11 cellular contexts compared by ENCODE assay signal in the genomic region with DNA sequence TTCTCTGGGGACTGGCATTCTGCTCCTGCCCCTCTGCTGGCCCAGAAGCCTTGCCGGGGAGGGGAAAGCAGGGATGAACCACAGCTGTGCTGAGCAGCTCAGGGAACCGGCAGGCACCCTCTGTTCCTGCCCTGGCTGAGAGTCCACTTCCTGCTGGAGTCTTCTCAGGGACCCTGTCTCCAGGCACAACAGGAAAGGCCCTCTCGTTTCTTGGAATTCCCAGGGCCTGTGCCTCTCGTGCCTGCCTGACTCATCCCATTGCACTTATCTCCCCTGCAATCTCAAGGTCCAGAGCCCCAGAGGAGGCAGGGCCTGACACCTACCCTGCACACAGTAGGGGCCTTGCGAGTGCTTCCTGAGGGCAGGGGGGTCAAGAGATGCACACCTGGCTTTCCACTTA. TPM values are rescaled to one million over a fixed set of nuclear protein-coding genes. Genes with fewer than 3 reads are reported as not detected.
A peak's percentile ranks its signal among the peaks of the same experiment; 100 is the strongest.
DNase-seq lines count a peak whose midpoint lies in the region; ATAC-seq and TF ChIP-seq lines count a peak whose summit lies in the region.
"Had no signal": no experiment of that assay in that cellular context is flagged by ENCODE, and none has a peak within 500 bp of the region (broad histone marks: within the 10 kb centered on the region; RNA-seq: fewer than 3 reads in every experiment).

No MANE protein-coding gene starts in this region.

- H3K4me3 ChIP-seq in GM23248 (no peak overlapping the region), fibroblast of lung (replicated peaks in 1 of 4; ENCODE audit: control extremely low read depth in 1 of 4, insufficient read depth in 1 of 4, low read depth in 3 of 4, low read length in 4 of 4) (no peak overlapping the region), trophoblast cell (ENCODE audit: low read depth, low read length) (no peak overlapping the region), left ventricle myocardium inferior (no peak overlapping the region)
- H3K4me3 ChIP-seq: ovary had no signal

- H2AK5ac ChIP-seq in trophoblast cell (ENCODE audit: low read length), result peak overlapping the region; percentile 94

- TF ChIP-seq CTCF in fibroblast of lung (conservative IDR thresholded peaks at IDR 0.05 in 1 of 2, IDR thresholded peaks at IDR 0.05 in 1 of 2; ENCODE audit: low read depth in 1 of 2, low read length in 2 of 2) (no peak), left ventricle myocardium inferior (IDR thresholded peaks at IDR 0.05; ENCODE audit: borderline replicate concordance) (no peak)

- H3K23ac ChIP-seq in trophoblast cell (ENCODE audit: low read length), result no peak overlapping the region

- H3K27ac ChIP-seq in GM23248 (no peak overlapping the region), fibroblast of lung (ENCODE audit: insufficient read depth, low read length) (no peak overlapping the region), trophoblast cell (ENCODE audit: low read depth, low read length) (peak overlapping the region; percentile 67), substantia nigra (ENCODE audit: low read depth, low read length, poor library complexity, severe bottlenecking) (no peak overlapping the region), left ventricle myocardium inferior (replicated peaks) (no peak overlapping the region)
- H3K27ac ChIP-seq: ovary had no signal

- no peak for ATAC-seq in HG03439 (IDR thresholded peaks at IDR 0.05; ENCODE audit: unreplicated experiment)

- peaks cover 42% of the 10 kb centered on the region for H3K79me1 ChIP-seq in trophoblast cell (ENCODE audit: low read length)

- peaks cover 15% of the 10 kb centered on the region for H3K4me1 ChIP-seq in GM23248 (ENCODE audit: insufficient read depth)
- H3K4me1 ChIP-seq in fibroblast of lung (ENCODE audit: control insufficient read depth, extremely low read depth, insufficient read depth, low read length), result no peaks in the 10 kb centered on the region
- peaks cover 51 to 53% of the 10 kb centered on the region in 2 experiments for H3K4me1 ChIP-seq in trophoblast cell (ENCODE audit: control insufficient read depth in 1 of 2, insufficient read depth in 2 of 2, low read length in 2 of 2)
- H3K4me1 ChIP-seq in left ventricle myocardium inferior, result peaks cover 64% of the 10 kb centered on the region

- H3K4me2 ChIP-seq in GM23248 (ENCODE audit: unreplicated experiment) (no peak overlapping the region), fibroblast of lung (ENCODE audit: extremely low read depth, insufficient read depth, low read length) (no peak overlapping the region), trophoblast cell (ENCODE audit: low read length) (no peak overlapping the region)

- peak overlapping the region; percentile 21 for H3K4ac ChIP-seq in trophoblast cell (ENCODE audit: low read depth, low read length)

- H3K79me2 ChIP-seq in GM23248 (ENCODE audit: insufficient read depth) (no peaks in the 10 kb centered on the region), fibroblast of lung (ENCODE audit: control insufficient read depth, insufficient read depth, low read length) (no peaks in the 10 kb centered on the region), trophoblast cell (ENCODE audit: control insufficient read depth, insufficient read depth, low read length, poor library complexity) (peaks cover 5% of the 10 kb centered on the region)

- in situ Hi-C loops in GM23248 (cut with MboI), result no loop called here

- H3F3A ChIP-seq in GM23248 (ENCODE audit: insufficient read depth), result no peaks in the 10 kb centered on the region

- H3K9me3 ChIP-seq in GM23248 (ENCODE audit: low read depth), result no peaks in the 10 kb centered on the region
- H3K9me3 ChIP-seq in fibroblast of lung (ENCODE audit: control insufficient read depth, insufficient read depth, low read depth, low read length), result no peaks in the 10 kb centered on the region
- no peaks in the 10 kb centered on the region for H3K9me3 ChIP-seq in trophoblast cell (ENCODE audit: insufficient read depth, low read depth, low read length)
- no peaks in the 10 kb centered on the region for H3K9me3 ChIP-seq in left ventricle myocardium inferior (replicated peaks)
- H3K9me3 ChIP-seq: ovary had no signal

- peak overlapping the region; percentile 69 for H4K8ac ChIP-seq in trophoblast cell (ENCODE audit: low read depth, low read length)

- peak overlapping the region; percentile 62 for H2BK5ac ChIP-seq in trophoblast cell (ENCODE audit: low read depth, low read length, poor library complexity)

- DNase-seq in GM23248 (peak; percentile 70), RPMI7951 (ENCODE audit: low read depth) (peak; percentile 80), fibroblast of lung (ENCODE audit: low read depth in 2 of 2) (peak; percentile 62 to 81), trophoblast cell (peak; percentile 52 to 68), substantia nigra (lab: John Stamatoyannopoulos, UW) (no peak), UCSD-AML1 (lab: John Stamatoyannopoulos, UW; ENCODE audit: unreplicated experiment) (no peak), left ventricle myocardium inferior (no peak)
- DNase-seq: activated CD4-positive, alpha-beta memory T cell treated with anti-CD3 and anti-CD28 coated beads, Interleukin-2, amount 10 ng/mL, durations not matched to agents 7 days and 5 days; NCI-H524 had no signal

- no peaks in the 10 kb centered on the region for H3K27me3 ChIP-seq in GM23248 (replicated peaks; ENCODE audit: insufficient read depth)
- no peaks in the 10 kb centered on the region for H3K27me3 ChIP-seq in fibroblast of lung (ENCODE audit: control insufficient read depth, insufficient read depth, low read length)
- no peaks in the 10 kb centered on the region for H3K27me3 ChIP-seq in trophoblast cell (ENCODE audit: insufficient read depth, low read length)
- H3K27me3 ChIP-seq in left ventricle myocardium inferior (ENCODE audit: low read depth), result no peaks in the 10 kb centered on the region
- H3K27me3 ChIP-seq: ovary had no signal

- peak overlapping the region; percentile 90 for H2BK120ac ChIP-seq in trophoblast cell (ENCODE audit: insufficient read depth, low read length, poor library complexity)

- H4K91ac ChIP-seq in trophoblast cell (ENCODE audit: low read depth, low read length), result peak overlapping the region; percentile 89

- H2AFZ ChIP-seq in GM23248 (no peak overlapping the region), fibroblast of lung (ENCODE audit: low read length) (no peak overlapping the region), trophoblast cell (ENCODE audit: insufficient read depth, low read length, poor library complexity) (no peak overlapping the region)

- H4K20me1 ChIP-seq in GM23248 (ENCODE audit: insufficient read depth) (no peaks in the 10 kb centered on the region), fibroblast of lung (ENCODE audit: control insufficient read depth, extremely low read depth, insufficient read depth, low read length) (no peaks in the 10 kb centered on the region)

- H3K36me3 ChIP-seq in GM23248 (ENCODE audit: low read depth) (no peaks in the 10 kb centered on the region), fibroblast of lung (ENCODE audit: control insufficient read depth, insufficient read depth, low read length) (no peaks in the 10 kb centered on the region), trophoblast cell (ENCODE audit: control insufficient read depth in 1 of 2, insufficient read depth in 2 of 2, low read length in 2 of 2) (no peaks in the 10 kb centered on the region), left ventricle myocardium inferior (no peaks in the 10 kb centered on the region)
- H3K36me3 ChIP-seq: ovary had no signal

- peak overlapping the region; percentile 77 for H2BK12ac ChIP-seq in trophoblast cell (ENCODE audit: low read length)

- H3K9me2 ChIP-seq in GM23248 (ENCODE audit: insufficient read depth), result no peaks in the 10 kb centered on the region

- H4K12ac ChIP-seq in trophoblast cell (ENCODE audit: low read depth, low read length), result no peak overlapping the region

- H3K9ac ChIP-seq in GM23248 (no peak overlapping the region), fibroblast of lung (ENCODE audit: insufficient read depth, low read length) (no peak overlapping the region), trophoblast cell (ENCODE audit: low read length) (no peak overlapping the region)

- H3K18ac ChIP-seq in trophoblast cell (ENCODE audit: low read length), result no peak overlapping the region

- 27 to 37% methylated on average over 5 of the region's 5 CpGs for WGBS in GM23248 (ENCODE audit: low coverage in 1 of 2, low lambda C conversion rate in 2 of 2, missing lambda C conversion rate in 2 of 2), 2 experiments
- no CpG with 5 or more reads among the region's 5 CpGs for WGBS in trophoblast cell (ENCODE audit: extremely low coverage, insufficient coverage, insufficient read length)

- intact Hi-C loops in left ventricle myocardium inferior (cut with micrococcal nuclease), result no loop called here

- peak overlapping the region; percentile 81 for H3K14ac ChIP-seq in trophoblast cell (ENCODE audit: low read length)

RNA-seq across cellular contexts. Expression of a gene that starts 1.1 kb away (rescaled TPM):
- not detected in 2 replicates for total RNA-seq in GM23248 (2014; rRNA removed; shearing (Covaris generic))
- polyA plus RNA-seq in GM23248 (2016; fragmentation: Nextera tagmentation; extraction: Ambion mirVana), result not detected in 2 replicates
- total RNA-seq in RPMI7951 (2014; rRNA removed; shearing (Covaris generic)), result not detected in 2 replicates
- total RNA-seq in fibroblast of lung, result not detected in 2 replicates
- polyA plus RNA-seq in fibroblast of lung, result not detected in 2 replicates
- polyA plus RNA-seq in fibroblast of lung (2012), result not detected in 2 replicates
- not detected in 2 replicates for polyA minus RNA-seq in fibroblast of lung (ENCODE audit: low replicate concordance)
- 0.14 and 0.19 TPM in 2 replicates for polyA plus RNA-seq in trophoblast cell (2013)
- 0.47 TPM for total RNA-seq in left ventricle myocardium inferior
- total RNA-seq: activated CD4-positive, alpha-beta memory T cell treated with anti-CD3 and anti-CD28 coated beads, Interleukin-2, amount 10 ng/mL, durations not matched to agents 7 days and 5 days had no signal
- polyA plus RNA-seq: ovary had no signal

Comparison
In these comparisons a context has a peak if more than half of its experiments do, and no peak if none do; other contexts are left out.
1. DNase-seq: peak in GM23248 (single experiment), RPMI7951 (single experiment), fibroblast of lung (2 of 2) and trophoblast cell (2 of 2); none in substantia nigra (0 of 49), UCSD-AML1 (single experiment) and left ventricle myocardium inferior (single experiment).